ENCODE assay signal across 9 cellular contexts in genomic region chr3:133021206-133021605, GRCh38.
"Had no signal": no experiment of that assay in that cellular context is flagged by ENCODE, and none has a peak within 500 bp of the region (broad histone marks: within the 10 kb centered on the region; RNA-seq: fewer than 3 reads in every experiment).

No MANE protein-coding gene starts in this region.

- ATAC-seq: GM23338, K562 had no signal

- H3K4me3 ChIP-seq: GM23338, K562 had no signal

- FAIRE-seq: H1, H54, K562 had no signal

- DNase-seq: H9, HCEC 1CT, IMR-90, KG1 had no signal

- H3K27ac ChIP-seq: HL-60 had no signal
